9 cellular contexts compared by ENCODE assay signal in genomic region chr7:73830872-73831655, GRCh38. TPM values are rescaled to one million over a fixed set of nuclear protein-coding genes. Genes with fewer than 3 reads are reported as not detected.
A peak's percentile ranks its signal among the peaks of the same experiment; 100 is the strongest.
DNase-seq lines count a peak whose midpoint lies in the region; ATAC-seq, FAIRE-seq and TF ChIP-seq lines count a peak whose summit lies in the region.
"Had no signal": no experiment of that assay in that cellular context is flagged by ENCODE, and none has a peak within 500 bp of the region (broad histone marks: within the 10 kb centered on the region; RNA-seq: fewer than 3 reads in every experiment).

TSS of gene CLDN4 (plus strand) at chr7:73830996. CDS start at chr7:73831202, 206 bp downstream.

- H3K27ac Mint-ChIP-seq in activated CD4-positive, alpha-beta T cell treated with anti-CD3 and anti-CD28 coated beads, Interleukin-2, amount 10 ng/mL, durations not matched to agents 7 days and 5 days = no peak within 1 kb of the TSS

- no peak within 1 kb of the TSS for H3K4me3 Mint-ChIP-seq in activated CD4-positive, alpha-beta T cell treated with anti-CD3 and anti-CD28 coated beads, Interleukin-2, amount 10 ng/mL, durations not matched to agents 7 days and 5 days

- H3K9me3 Mint-ChIP-seq in activated CD4-positive, alpha-beta T cell treated with anti-CD3 and anti-CD28 coated beads, Interleukin-2, amount 10 ng/mL, durations not matched to agents 7 days and 5 days = no peaks in the 10 kb centered on the region

- WGBS in suprapubic skin = 41% methylated on average over 13 of the region's 44 CpGs

- no peaks in the 10 kb centered on the region for H3K36me3 ChIP-seq in suprapubic skin

- TF ChIP-seq POLR2A in suprapubic skin (IDR thresholded peaks at IDR 0.05) (peak in 1 of 2 donors; percentile 60), GM12892 (IDR thresholded peaks at IDR 0.05; ENCODE audit: low read depth, low read length) (no peak)

- FAIRE-seq in GM12892 (lab: Jason Lieb, UNC) = no peak

- H3K27me3 Mint-ChIP-seq in activated CD4-positive, alpha-beta T cell treated with anti-CD3 and anti-CD28 coated beads, Interleukin-2, amount 10 ng/mL, durations not matched to agents 7 days and 5 days = peaks cover 13% of the 10 kb centered on the region

- no peaks in the 10 kb centered on the region for H3K36me3 Mint-ChIP-seq in activated CD4-positive, alpha-beta T cell treated with anti-CD3 and anti-CD28 coated beads, Interleukin-2, amount 10 ng/mL, durations not matched to agents 7 days and 5 days (ENCODE audit: low read depth)

- H3K4me1 ChIP-seq in suprapubic skin = peaks cover 59% of the 10 kb centered on the region

- POLR2A ChIA-PET in activated CD4-positive, alpha-beta T cell treated with anti-CD3 and anti-CD28 coated beads, Interleukin-2, amount 10 ng/mL, durations not matched to agents 7 days and 5 days (lab: Charles Lee) = no interaction called here

- no peak for TF ChIP-seq EP300 in suprapubic skin (IDR thresholded peaks at IDR 0.05)

- no peaks in the 10 kb centered on the region for H3K27me3 ChIP-seq in suprapubic skin

- ATAC-seq in GM18498 (IDR thresholded peaks at IDR 0.05; ENCODE audit: unreplicated experiment) = no peak

- peak within 1 kb of the TSS; percentile 47 for H3K4me3 ChIP-seq in suprapubic skin
- H3K4me3 ChIP-seq: SK-N-MC had no signal

- peak within 1 kb of the TSS; percentile 89 for H3K27ac ChIP-seq in suprapubic skin
- H3K27ac ChIP-seq: SK-N-MC had no signal

- peak; percentile 74 for DNase-seq in NCI-H1092 (lab: John Stamatoyannopoulos, UW)
- DNase-seq in SHP77 (lab: John Stamatoyannopoulos, UW) = peak; percentile 62 to 77
- peak; percentile 54 for DNase-seq in iPS-NIHi7 (ENCODE audit: extremely low spot score)
- DNase-seq in suprapubic skin (ENCODE audit: low spot score in 2 of 2) = peak; percentile 87 to 88
- no peak for DNase-seq in GM12892 (ENCODE audit: insufficient read length)
- DNase-seq in COLO829 (ENCODE audit: low spot score) = no peak
- no peak for DNase-seq in activated CD4-positive, alpha-beta T cell treated with anti-CD3 and anti-CD28 coated beads, Interleukin-2, amount 10 ng/mL, durations not matched to agents 7 days and 5 days

- no peak for TF ChIP-seq CTCF in suprapubic skin (IDR thresholded peaks at IDR 0.05)

- CTCF ChIA-PET in activated CD4-positive, alpha-beta T cell treated with anti-CD3 and anti-CD28 coated beads, Interleukin-2, amount 10 ng/mL, durations not matched to agents 7 days and 5 days (lab: Charles Lee) = no interaction called here

- no peaks in the 10 kb centered on the region for H3K9me3 ChIP-seq in suprapubic skin

- peaks cover 25% of the 10 kb centered on the region for H3K4me1 Mint-ChIP-seq in activated CD4-positive, alpha-beta T cell treated with anti-CD3 and anti-CD28 coated beads, Interleukin-2, amount 10 ng/mL, durations not matched to agents 7 days and 5 days

RNA-seq across cellular contexts. Expression of gene CLDN4, which starts in this region (rescaled TPM):
- 100 to 1,000 TPM in 3 of 4 donors, 10 to 100 TPM in 1; 82.6 to 389 (median 254) TPM for total RNA-seq in suprapubic skin
- not detected for polyA plus RNA-seq in GM12892 (2012; ENCODE audit: missing spikeins)
- under 1 TPM in 1 of 2 experiments, not detected in 1; 0.27 TPM for total RNA-seq in activated CD4-positive, alpha-beta T cell treated with anti-CD3 and anti-CD28 coated beads, Interleukin-2, amount 10 ng/mL, durations not matched to agents 7 days and 5 days

Comparison
In these comparisons a context has a peak if more than half of its experiments do, and no peak if none do; other contexts are left out.
1. RNA of gene CLDN4 (total RNA-seq): 82.6 to 389 TPM in suprapubic skin; 0.27 TPM in activated CD4-positive, alpha-beta T cell treated with anti-CD3 and anti-CD28 coated beads, Interleukin-2, amount 10 ng/mL, durations not matched to agents 7 days and 5 days; every median in the first group is over 10 times any median in the second.
2. DNase-seq: peak in NCI-H1092 (single experiment), SHP77 (2 of 2), iPS-NIHi7 (single experiment) and suprapubic skin (2 of 2); none in GM12892 (single experiment), COLO829 (single experiment) and activated CD4-positive, alpha-beta T cell treated with anti-CD3 and anti-CD28 coated beads, Interleukin-2, amount 10 ng/mL, durations not matched to agents 7 days and 5 days (single experiment).